Comparison of ENCODE assay signal across 24 cellular contexts in genomic region chr4:56440983-56441382, GRCh38. TPM values are rescaled to one million over a fixed set of nuclear protein-coding genes. Genes with fewer than 3 reads are reported as not detected.
DNase-seq lines count a peak whose midpoint lies in the region; ATAC-seq and TF ChIP-seq lines count a peak whose summit lies in the region.
"Had no signal": no experiment of that assay in that cellular context is flagged by ENCODE, and none has a peak within 500 bp of the region (broad histone marks: within the 10 kb centered on the region; RNA-seq: fewer than 3 reads in every experiment).

No MANE protein-coding gene starts in this region.

- H3K36me3 Mint-ChIP-seq in T-helper 17 cell (ENCODE audit: low read depth) (peaks cover 9% of the 10 kb centered on the region), endodermal cell (ENCODE audit: low read depth) (peaks cover 49% of the 10 kb centered on the region)

- no peak overlapping the region for H2AFZ ChIP-seq in IMR-90 (replicated peaks; ENCODE audit: low read length, poor library complexity)

- no peak overlapping the region for H3K9ac ChIP-seq in BLaER1 treated with 17β-estradiol and CSF1 and Interleukin-3, amounts not matched to agents 10 nM and 100 nM
- H3K9ac ChIP-seq in IMR-90 (ENCODE audit: low read depth, low read length) (no peak overlapping the region), endodermal cell (ENCODE audit: extremely low read depth, low read length, poor library complexity, severe bottlenecking) (no peak overlapping the region)

- no peak overlapping the region for H2BK120ac ChIP-seq in IMR-90 (ENCODE audit: low read depth, low read length)

- POLR2A ChIA-PET in IMR-90 (lab: Charles Lee; ENCODE audit: unreplicated experiment): no interaction called here

- H2AK5ac ChIP-seq in IMR-90 (ENCODE audit: low read depth, low read length): no peak overlapping the region

- peak overlapping the region; percentile 51 for H3K27ac Mint-ChIP-seq in T-helper 17 cell
- no peak overlapping the region for H3K27ac Mint-ChIP-seq in endodermal cell
- H3K27ac Mint-ChIP-seq: activated naive CD4-positive, alpha-beta T cell treated with anti-CD3 and anti-CD28 coated beads, Interleukin-2, amount 10 ng/mL, durations not matched to agents 7 days and 5 days; activated T-helper 1 cell treated with anti-CD3 and anti-CD28 coated beads, Interleukin-12 subunit alpha, Interleukin-12 subunit beta, Interleukin-2, Interleukin-4 antibody, amounts not matched to agents 30 ng/mL and 10 ng/mL and 1 ng/mL, durations not matched to agents 14 hours and 24 hours and 36 hours; effector memory CD8-positive, alpha-beta T cell; stimulated activated memory B cell treated with anti-CD40 and anti-IgM and Interleukin-4, amounts not matched to agents 10 μg/mL and 1 μg/mL and 100 μg/mL, for 72 hours had no signal

- in situ Hi-C loops in IMR-90 (cut with MboI; ENCODE audit: low sequenced_read_pairs): no loop called here

- H3K4me2 ChIP-seq in BLaER1 treated with 17β-estradiol and CSF1 and Interleukin-3, amounts not matched to agents 10 nM and 100 nM: peak overlapping the region in 10 of 11 experiments; percentile 6 to 93 (median 76); a peak in 9 of 22 replicates
- no peak overlapping the region for H3K4me2 ChIP-seq in IMR-90 (ENCODE audit: low read depth, low read length)

- H4K91ac ChIP-seq in IMR-90 (ENCODE audit: insufficient read depth, low read depth, low read length): no peak overlapping the region

- no peak overlapping the region for H3K4ac ChIP-seq in IMR-90 (ENCODE audit: low read depth, low read length)

- H3K27me3 ChIP-seq in BLaER1 treated with 17β-estradiol and CSF1 and Interleukin-3, amounts not matched to agents 10 nM and 100 nM: no peaks in the 10 kb centered on the region
- H3K27me3 ChIP-seq in IMR-90 (ENCODE audit: control insufficient read depth, insufficient read depth, low read length): no peaks in the 10 kb centered on the region
- H3K27me3 ChIP-seq in endodermal cell (ENCODE audit: control insufficient read depth, insufficient read depth, low read length, poor library complexity, severe bottlenecking): no peaks in the 10 kb centered on the region
- H3K27me3 ChIP-seq: sigmoid colon, suprapubic skin had no signal

- no peak overlapping the region for H3K56ac ChIP-seq in IMR-90 (ENCODE audit: extremely low read depth, insufficient read depth, low read length)

- dilution Hi-C loops in IMR-90 (cut with HindIII; ENCODE audit: low sequenced_read_pairs, unreplicated experiment): no loop called here

- ATAC-seq in IMR-90 (ENCODE audit: low read depth) (no peak), T-helper 17 cell (no peak), HG02970 (IDR thresholded peaks at IDR 0.05; ENCODE audit: low FRiP score, unreplicated experiment) (no peak)
- ATAC-seq: effector memory CD8-positive, alpha-beta T cell; left cardiac atrium; stimulated activated memory B cell treated with anti-CD40 and anti-IgM and Interleukin-4, amounts not matched to agents 10 μg/mL and 1 μg/mL and 100 μg/mL, for 72 hours had no signal

- H4K20me1 ChIP-seq in BLaER1 treated with 17β-estradiol and CSF1 and Interleukin-3, amounts not matched to agents 10 nM and 100 nM: peaks cover 0 to 91% (median 85%) of the 10 kb centered on the region in 11 experiments; a peak in 18 of 22 replicates
- H4K20me1 ChIP-seq in IMR-90 (ENCODE audit: insufficient read depth, low read length): peaks cover 12% of the 10 kb centered on the region

- no peak overlapping the region for H2BK20ac ChIP-seq in IMR-90 (ENCODE audit: low read depth, low read length)

- H3K9me3 ChIP-seq in BLaER1 treated with 17β-estradiol and CSF1 and Interleukin-3, amounts not matched to agents 10 nM and 100 nM (replicated peaks in 1 of 11): no peaks in the 10 kb centered on the region
- H3K9me3 ChIP-seq in IMR-90 (ENCODE audit: control insufficient read depth, insufficient read depth, low read length) (no peaks in the 10 kb centered on the region), T-helper 17 cell (ENCODE audit: control insufficient read depth, low read length, poor library complexity, severe bottlenecking) (no peaks in the 10 kb centered on the region), endodermal cell (ENCODE audit: control insufficient read depth, low read length) (no peaks in the 10 kb centered on the region)
- H3K9me3 ChIP-seq: sigmoid colon, suprapubic skin had no signal

- H4K5ac ChIP-seq in IMR-90 (ENCODE audit: low read depth, low read length): no peak overlapping the region

- no peak overlapping the region for H3K27ac ChIP-seq in BLaER1 treated with 17β-estradiol and CSF1 and Interleukin-3, amounts not matched to agents 10 nM and 100 nM
- H3K27ac ChIP-seq in IMR-90 (ENCODE audit: insufficient read depth, low read length): no peak overlapping the region
- no peak overlapping the region for H3K27ac ChIP-seq in endodermal cell (ENCODE audit: low read depth, low read length)
- H3K27ac ChIP-seq: sigmoid colon, suprapubic skin had no signal

- H3K79me1 ChIP-seq in IMR-90 (ENCODE audit: low read depth in 1 of 2, low read length in 2 of 2): peaks cover 12 to 52% of the 10 kb centered on the region in 2 experiments; a peak in 3 of 4 replicates

- peaks cover 24% of the 10 kb centered on the region for H3K4me1 Mint-ChIP-seq in T-helper 17 cell
- peaks cover 18% of the 10 kb centered on the region for H3K4me1 Mint-ChIP-seq in endodermal cell

- H3K36me3 ChIP-seq in BLaER1 treated with 17β-estradiol and CSF1 and Interleukin-3, amounts not matched to agents 10 nM and 100 nM: peaks cover 21 to 77% (median 67%) of the 10 kb centered on the region in 11 experiments
- peaks cover 6% of the 10 kb centered on the region for H3K36me3 ChIP-seq in IMR-90 (ENCODE audit: control insufficient read depth, insufficient read depth, low read length)
- H3K36me3 ChIP-seq in endodermal cell (ENCODE audit: control insufficient read depth, insufficient read depth, low read length): peaks cover 57% of the 10 kb centered on the region

- TF ChIP-seq RAD21 in IMR-90 (IDR thresholded peaks at IDR 0.05; ENCODE audit: low read length): no peak

- no peak for DNase-seq in IMR-90
- DNase-seq in T-helper 17 cell: no peak
- no peak for DNase-seq in endodermal cell
- DNase-seq in cerebellar cortex (ENCODE audit: low spot score): no peak
- DNase-seq in NCI-H2029 treated with DMSO at 0.1 percent for 48 hours (lab: John Stamatoyannopoulos, UW): no peak
- DNase-seq: activated CD4-positive, alpha-beta T cell treated with anti-CD3 and anti-CD28 coated beads for 48 hours; activated naive CD4-positive, alpha-beta T cell treated with anti-CD3 and anti-CD28 coated beads, Interleukin-2, amount 10 ng/mL, durations not matched to agents 7 days and 5 days; anterior cingulate cortex; CD4-positive, CD25-positive, alpha-beta regulatory T cell; cortex of kidney; effector memory CD8-positive, alpha-beta T cell; foreskin fibroblast; left cardiac atrium; NCI-H1105; NCI-H2081; NCI-H2227 treated with DMSO at 0.1 percent for 48 hours; sigmoid colon; stimulated activated CD4-positive, alpha-beta T cell treated with anti-CD3 and anti-CD28 coated beads, Interleukin-4, amount 100 ng/mL, for 4 hours had no signal

- H3K4me3 ChIP-seq in BLaER1 treated with 17β-estradiol and CSF1 and Interleukin-3, amounts not matched to agents 10 nM and 100 nM: no peak overlapping the region; a peak in 1 of 20 replicates
- H3K4me3 ChIP-seq in IMR-90 (ENCODE audit: insufficient read depth, low read depth, low read length) (no peak overlapping the region), endodermal cell (ENCODE audit: low read length) (peak overlapping the region; percentile 30)
- H3K4me3 ChIP-seq: sigmoid colon, suprapubic skin had no signal

- no peak overlapping the region for H3K18ac ChIP-seq in IMR-90 (ENCODE audit: low read depth, low read length)

- H4K8ac ChIP-seq in IMR-90 (ENCODE audit: low read depth in 2 of 2, low read length in 2 of 2): no peak overlapping the region

- no peaks in the 10 kb centered on the region for H3K9me3 Mint-ChIP-seq in endodermal cell
- H3K9me3 Mint-ChIP-seq: activated naive CD4-positive, alpha-beta T cell treated with anti-CD3 and anti-CD28 coated beads, Interleukin-2, amount 10 ng/mL, durations not matched to agents 7 days and 5 days; activated T-helper 1 cell treated with anti-CD3 and anti-CD28 coated beads, Interleukin-12 subunit alpha, Interleukin-12 subunit beta, Interleukin-2, Interleukin-4 antibody, amounts not matched to agents 30 ng/mL and 10 ng/mL and 1 ng/mL, durations not matched to agents 14 hours and 24 hours and 36 hours; CD4-positive, CD25-positive, alpha-beta regulatory T cell; effector memory CD8-positive, alpha-beta T cell; stimulated activated memory B cell treated with anti-CD40 and anti-IgM and Interleukin-4, amounts not matched to agents 10 μg/mL and 1 μg/mL and 100 μg/mL, for 72 hours; T-helper 2 cell treated with Interferon-gamma antibody and Interleukin-4, amounts not matched to agents 5 μg/mL and 100 μg/mL, for 36 hours had no signal

- TF ChIP-seq CTCF in IMR-90 (conservative IDR thresholded peaks at IDR 0.05; ENCODE audit: low read depth, low read length) (no peak), endodermal cell (conservative IDR thresholded peaks at IDR 0.05) (no peak)

- H3K4me1 ChIP-seq in BLaER1 treated with 17β-estradiol and CSF1 and Interleukin-3, amounts not matched to agents 10 nM and 100 nM: peaks cover 31 to 51% (median 37%) of the 10 kb centered on the region in 10 experiments
- H3K4me1 ChIP-seq in IMR-90 (ENCODE audit: control insufficient read depth, insufficient read depth, low read length) (no peaks in the 10 kb centered on the region), endodermal cell (ENCODE audit: control insufficient read depth, insufficient read depth, low read length) (no peaks in the 10 kb centered on the region)

- H3K27me3 Mint-ChIP-seq in T-helper 17 cell: no peaks in the 10 kb centered on the region
- H3K27me3 Mint-ChIP-seq in endodermal cell (ENCODE audit: insufficient read depth): no peaks in the 10 kb centered on the region
- H3K27me3 Mint-ChIP-seq: activated naive CD4-positive, alpha-beta T cell treated with anti-CD3 and anti-CD28 coated beads, Interleukin-2, amount 10 ng/mL, durations not matched to agents 7 days and 5 days; CD4-positive, CD25-positive, alpha-beta regulatory T cell; effector memory CD8-positive, alpha-beta T cell; stimulated activated memory B cell treated with anti-CD40 and anti-IgM and Interleukin-4, amounts not matched to agents 10 μg/mL and 1 μg/mL and 100 μg/mL, for 72 hours had no signal

- H3K9me1 ChIP-seq in IMR-90 (ENCODE audit: insufficient read depth, low read length): peaks cover 4% of the 10 kb centered on the region; the same call in 1 of the 2 replicates

- H2BK5ac ChIP-seq in IMR-90 (ENCODE audit: low read depth, low read length, poor library complexity, severe bottlenecking): no peak overlapping the region

- H3K14ac ChIP-seq in IMR-90 (replicated peaks; ENCODE audit: low read depth, low read length): no peak overlapping the region

- H3K4me3 Mint-ChIP-seq in T-helper 17 cell (no peak overlapping the region), endodermal cell (no peak overlapping the region)
- H3K4me3 Mint-ChIP-seq: activated naive CD4-positive, alpha-beta T cell treated with anti-CD3 and anti-CD28 coated beads, Interleukin-2, amount 10 ng/mL, durations not matched to agents 7 days and 5 days; activated T-helper 1 cell treated with anti-CD3 and anti-CD28 coated beads, Interleukin-12 subunit alpha, Interleukin-12 subunit beta, Interleukin-2, Interleukin-4 antibody, amounts not matched to agents 30 ng/mL and 10 ng/mL and 1 ng/mL, durations not matched to agents 14 hours and 24 hours and 36 hours; effector memory CD8-positive, alpha-beta T cell; stimulated activated memory B cell treated with anti-CD40 and anti-IgM and Interleukin-4, amounts not matched to agents 10 μg/mL and 1 μg/mL and 100 μg/mL, for 72 hours had no signal

- BruUV-seq in IMR-90 (replicated peaks; lab: Mats Ljungman, UMichigan): no TSS peak

- H3K23ac ChIP-seq in IMR-90 (ENCODE audit: low read depth, low read length): no peak overlapping the region

- CTCF ChIA-PET in IMR-90 (lab: Yijun Ruan, JAX): no interaction called here

- H2BK15ac ChIP-seq in IMR-90 (ENCODE audit: low read depth, low read length): no peak overlapping the region

- H2AK9ac ChIP-seq in IMR-90 (replicated peaks; ENCODE audit: low read depth, low read length, poor library complexity): no peak overlapping the region

- no peak for TF ChIP-seq POLR2A in IMR-90 (IDR thresholded peaks at IDR 0.05; ENCODE audit: low read depth, low read length)

- no CpG with 5 or more reads among the region's 1 CpG for WGBS in IMR-90 (ENCODE audit: extremely low coverage in 2 of 2, insufficient read length in 1 of 2), 2 experiments
- 63% methylated on average over 1 of the region's 1 CpG; no CpG with 5 or more reads in 1 of the 2 experiments for WGBS in endodermal cell (ENCODE audit: insufficient coverage in 1 of 2, insufficient read length in 1 of 2), 2 experiments

- intact Hi-C loops in IMR-90 (cut with micrococcal nuclease): no loop called here

RNA-seq across cellular contexts. Expression of gene PAICS, which starts 4.9 kb away (rescaled TPM):
- total RNA-seq in IMR-90 (2012; rRNA removed) (47.9 and 76.9 TPM in 2 replicates), T-helper 17 cell (10 to 100 TPM; 27.1 to 29.8 TPM), endodermal cell (100 to 1,000 TPM; 246 to 248 TPM)
- 86.6 and 109 TPM in 2 replicates for polyA plus RNA-seq in IMR-90 (2012; rRNA removed)
- polyA plus RNA-seq in IMR-90 (2012; cell fraction: cytosol; rRNA removed): 26.9 and 56.3 TPM in 2 replicates
- 16.8 and 74.7 TPM in 2 replicates for polyA plus RNA-seq in IMR-90 (2012; cell fraction: nucleus; rRNA removed; ENCODE audit: low replicate concordance)
- 229 TPM for polyA plus RNA-seq in endodermal cell (2013, experiment 1 of 2)
- 217 TPM for polyA plus RNA-seq in endodermal cell (2013, experiment 2 of 2)

RNA-seq across cellular contexts. Expression of gene PPAT, which starts 5.6 kb away (rescaled TPM):
- total RNA-seq in IMR-90 (2012; rRNA removed): 21.1 and 32.2 TPM in 2 replicates
- 5.9 and 7.0 TPM in 2 replicates for polyA plus RNA-seq in IMR-90 (2012; rRNA removed)
- polyA plus RNA-seq in IMR-90 (2012; cell fraction: cytosol; rRNA removed): 1.4 and 1.5 TPM in 2 replicates
- 1.4 and 6.4 TPM in 2 replicates for polyA plus RNA-seq in IMR-90 (2012; cell fraction: nucleus; rRNA removed; ENCODE audit: low replicate concordance)
- total RNA-seq in T-helper 17 cell: 1 to 10 TPM; 9.5 to 9.6 TPM
- 10 to 100 TPM; 51.3 to 63.0 TPM for total RNA-seq in endodermal cell
- polyA plus RNA-seq in endodermal cell (2013, experiment 1 of 2): 42.8 TPM
- polyA plus RNA-seq in endodermal cell (2013, experiment 2 of 2): 35.9 TPM

RNA-seq across cellular contexts. Expression of gene SRP72, which starts 26.4 kb away (rescaled TPM):
- total RNA-seq in IMR-90 (2012; rRNA removed) (123 and 197 TPM in 2 replicates), T-helper 17 cell (100 to 1,000 TPM; 110 to 133 TPM), endodermal cell (100 to 1,000 TPM; 123 to 134 TPM)
- polyA plus RNA-seq in IMR-90 (2012; rRNA removed): 72.7 and 73.8 TPM in 2 replicates
- 16.4 and 27.1 TPM in 2 replicates for polyA plus RNA-seq in IMR-90 (2012; cell fraction: cytosol; rRNA removed)
- 18.5 and 94.6 TPM in 2 replicates for polyA plus RNA-seq in IMR-90 (2012; cell fraction: nucleus; rRNA removed; ENCODE audit: low replicate concordance)
- polyA plus RNA-seq in endodermal cell (2013, experiment 1 of 2): 106 TPM
- 96.7 TPM for polyA plus RNA-seq in endodermal cell (2013, experiment 2 of 2)

RNA-seq across cellular contexts. Expression of gene AASDH, which starts 53.7 kb away (rescaled TPM):
- total RNA-seq in IMR-90 (2012; rRNA removed) (12.0 and 13.1 TPM in 2 replicates), T-helper 17 cell (10 to 100 TPM in 1 of 2 donors, 1 to 10 TPM in 1; 9.0 to 12.9 TPM), endodermal cell (10 to 100 TPM; 16.2 to 24.0 TPM)
- polyA plus RNA-seq in IMR-90 (2012; rRNA removed): 3.5 and 4.7 TPM in 2 replicates
- polyA plus RNA-seq in IMR-90 (2012; cell fraction: cytosol; rRNA removed): 0.66 and 0.74 TPM in 2 replicates
- polyA plus RNA-seq in IMR-90 (2012; cell fraction: nucleus; rRNA removed; ENCODE audit: low replicate concordance): 1.0 and 8.4 TPM in 2 replicates
- 14.0 TPM for polyA plus RNA-seq in endodermal cell (2013, experiment 1 of 2)
- 13.3 TPM for polyA plus RNA-seq in endodermal cell (2013, experiment 2 of 2)
